17 cellular contexts compared by ENCODE assay signal in genomic region chr5:179273074-179273435, GRCh38.
DNase-seq lines count a peak whose midpoint lies in the region; ATAC-seq and TF ChIP-seq lines count a peak whose summit lies in the region.
"Had no signal": no experiment of that assay in that cellular context is flagged by ENCODE, and none has a peak within 500 bp of the region (broad histone marks: within the 10 kb centered on the region; RNA-seq: fewer than 3 reads in every experiment).

No MANE protein-coding gene starts in this region.

- H3K27me3 Mint-ChIP-seq in MCF 10A (ENCODE audit: insufficient read depth, unreplicated experiment), result no peaks in the 10 kb centered on the region
- H3K27me3 Mint-ChIP-seq: activated CD4-positive, alpha-beta T cell treated with anti-CD3 and anti-CD28 coated beads, Interleukin-2, amount 10 ng/mL, durations not matched to agents 7 days and 5 days had no signal

- no peak overlapping the region for H4K8ac ChIP-seq in trophoblast cell (ENCODE audit: low read depth, low read length)

- H3K4me1 Mint-ChIP-seq in MCF 10A (ENCODE audit: insufficient read depth, unreplicated experiment), result peaks cover 12% of the 10 kb centered on the region
- H3K4me1 Mint-ChIP-seq: activated CD4-positive, alpha-beta T cell treated with anti-CD3 and anti-CD28 coated beads, Interleukin-2, amount 10 ng/mL, durations not matched to agents 7 days and 5 days; naive thymus-derived CD8-positive, alpha-beta T cell; stimulated activated effector memory CD8-positive, alpha-beta T cell treated with anti-CD3 and anti-CD28 coated beads, Interleukin-12 subunit alpha, Interleukin-12 subunit beta, amount 100 ng/mL, for 72 hours had no signal

- H2AFZ ChIP-seq in hepatocyte (no peak overlapping the region), trophoblast cell (ENCODE audit: insufficient read depth, low read length, poor library complexity) (no peak overlapping the region)

- H3K79me1 ChIP-seq in trophoblast cell (ENCODE audit: low read length), result peaks cover 50% of the 10 kb centered on the region

- no peaks in the 10 kb centered on the region for H3K9me3 Mint-ChIP-seq in MCF 10A (ENCODE audit: unreplicated experiment)
- H3K9me3 Mint-ChIP-seq: activated CD4-positive, alpha-beta T cell treated with anti-CD3 and anti-CD28 coated beads, Interleukin-2, amount 10 ng/mL, durations not matched to agents 7 days and 5 days; naive thymus-derived CD8-positive, alpha-beta T cell; stimulated activated effector memory CD8-positive, alpha-beta T cell treated with anti-CD3 and anti-CD28 coated beads, Interleukin-12 subunit alpha, Interleukin-12 subunit beta, amount 100 ng/mL, for 72 hours had no signal

- H2BK5ac ChIP-seq in trophoblast cell (ENCODE audit: low read depth, low read length, poor library complexity), result no peak overlapping the region

- no peak overlapping the region for H4K12ac ChIP-seq in trophoblast cell (ENCODE audit: low read depth, low read length)

- no peak for TF ChIP-seq POLR2A in breast epithelium (IDR thresholded peaks at IDR 0.05)

- no peak overlapping the region for H3K4ac ChIP-seq in trophoblast cell (ENCODE audit: low read depth, low read length)

- CTCF ChIA-PET in MCF 10A (lab: Yijun Ruan, JAX), result no interaction called here

- no peak overlapping the region for H3K4me3 Mint-ChIP-seq in MCF 10A (ENCODE audit: unreplicated experiment)
- H3K4me3 Mint-ChIP-seq: activated CD4-positive, alpha-beta T cell treated with anti-CD3 and anti-CD28 coated beads, Interleukin-2, amount 10 ng/mL, durations not matched to agents 7 days and 5 days; naive thymus-derived CD8-positive, alpha-beta T cell; stimulated activated effector memory CD8-positive, alpha-beta T cell treated with anti-CD3 and anti-CD28 coated beads, Interleukin-12 subunit alpha, Interleukin-12 subunit beta, amount 100 ng/mL, for 72 hours had no signal

- H3K36me3 ChIP-seq in breast epithelium, result no peaks in the 10 kb centered on the region
- H3K36me3 ChIP-seq in hepatocyte (replicated peaks; ENCODE audit: insufficient read depth, low read depth), result no peaks in the 10 kb centered on the region
- H3K36me3 ChIP-seq in trophoblast cell (ENCODE audit: control insufficient read depth in 1 of 2, insufficient read depth in 2 of 2, low read length in 2 of 2), result peaks cover 5 to 9% of the 10 kb centered on the region in 2 experiments
- H3K36me3 ChIP-seq in upper lobe of right lung, result no peaks in the 10 kb centered on the region
- H3K36me3 ChIP-seq: BLaER1, thyroid gland had no signal

- peak overlapping the region; percentile 44 for H4K91ac ChIP-seq in trophoblast cell (ENCODE audit: low read depth, low read length)

- no peak overlapping the region for H3K9ac ChIP-seq in trophoblast cell (ENCODE audit: low read length)
- H3K9ac ChIP-seq: BLaER1 had no signal

- no peaks in the 10 kb centered on the region for H3K36me3 Mint-ChIP-seq in MCF 10A (ENCODE audit: insufficient read depth, unreplicated experiment)
- H3K36me3 Mint-ChIP-seq: naive thymus-derived CD8-positive, alpha-beta T cell; stimulated activated effector memory CD8-positive, alpha-beta T cell treated with anti-CD3 and anti-CD28 coated beads, Interleukin-12 subunit alpha, Interleukin-12 subunit beta, amount 100 ng/mL, for 72 hours had no signal

- BruUV-seq in MCF 10A (replicated peaks; lab: Mats Ljungman, UMichigan), result no TSS peak

- no peak overlapping the region for H2AK5ac ChIP-seq in trophoblast cell (ENCODE audit: low read length)

- H3K27me3 ChIP-seq in breast epithelium (no peaks in the 10 kb centered on the region), hepatocyte (no peaks in the 10 kb centered on the region), trophoblast cell (ENCODE audit: insufficient read depth, low read length) (no peaks in the 10 kb centered on the region), upper lobe of right lung (no peaks in the 10 kb centered on the region)
- H3K27me3 ChIP-seq: BLaER1, thyroid gland had no signal

- no peaks in the 10 kb centered on the region for H3K9me2 ChIP-seq in hepatocyte (replicated peaks; ENCODE audit: insufficient read depth)

- H3K14ac ChIP-seq in trophoblast cell (ENCODE audit: low read length), result no peak overlapping the region

- no peaks in the 10 kb centered on the region for H4K20me1 ChIP-seq in hepatocyte (ENCODE audit: insufficient read depth, poor library complexity, severe bottlenecking)
- H4K20me1 ChIP-seq: BLaER1 had no signal

- H3K27ac ChIP-seq in breast epithelium (peak overlapping the region; percentile 89 to 97), hepatocyte (peak overlapping the region; percentile 62), trophoblast cell (ENCODE audit: low read depth, low read length) (no peak overlapping the region), upper lobe of right lung (peak overlapping the region; percentile 34)
- H3K27ac ChIP-seq: BLaER1 had no signal

- H3K4me3 ChIP-seq in breast epithelium (no peak overlapping the region), hepatocyte (no peak overlapping the region), trophoblast cell (ENCODE audit: low read depth, low read length) (no peak overlapping the region), upper lobe of right lung (no peak overlapping the region)
- H3K4me3 ChIP-seq: BLaER1, thyroid gland had no signal

- no peak overlapping the region for H2BK12ac ChIP-seq in trophoblast cell (ENCODE audit: low read length)

- H2BK120ac ChIP-seq in trophoblast cell (ENCODE audit: insufficient read depth, low read length, poor library complexity), result no peak overlapping the region

- intact Hi-C loops in breast epithelium (cut with DNase I; ENCODE audit: low total_unique reads) (no loop called here), MCF 10A (cut with micrococcal nuclease) (loop anchor here (10.0 kb wide), 1 partner anchor 132 kb away; no protein-coding TSS in a partner anchor), upper lobe of right lung (cut with DNase I) (no loop called here)

- 81% methylated on average over 7 of the region's 7 CpGs for WGBS in hepatocyte (ENCODE audit: low lambda C conversion rate, missing lambda C conversion rate)
- no CpG with 5 or more reads among the region's 7 CpGs for WGBS in trophoblast cell (ENCODE audit: extremely low coverage, insufficient coverage, insufficient read length)

- no peak for ATAC-seq in upper lobe of right lung
- ATAC-seq: naive thymus-derived CD8-positive, alpha-beta T cell; stimulated activated effector memory CD8-positive, alpha-beta T cell treated with anti-CD3 and anti-CD28 coated beads, Interleukin-12 subunit alpha, Interleukin-12 subunit beta, amount 100 ng/mL, for 72 hours had no signal

- no peaks in the 10 kb centered on the region for H3K9me3 ChIP-seq in breast epithelium
- no peaks in the 10 kb centered on the region for H3K9me3 ChIP-seq in hepatocyte (ENCODE audit: low read depth)
- H3K9me3 ChIP-seq in trophoblast cell (ENCODE audit: insufficient read depth, low read depth, low read length), result peaks cover 2% of the 10 kb centered on the region
- no peaks in the 10 kb centered on the region for H3K9me3 ChIP-seq in upper lobe of right lung
- H3K9me3 ChIP-seq: BLaER1, thyroid gland had no signal

- peaks cover 0 to 31% of the 10 kb centered on the region in 2 donors for H3K4me1 ChIP-seq in breast epithelium
- peaks cover 33% of the 10 kb centered on the region for H3K4me1 ChIP-seq in hepatocyte (ENCODE audit: insufficient read depth)
- peaks cover 55 to 67% of the 10 kb centered on the region in 2 experiments for H3K4me1 ChIP-seq in trophoblast cell (ENCODE audit: control insufficient read depth in 1 of 2, insufficient read depth in 2 of 2, low read length in 2 of 2)
- peaks cover 43% of the 10 kb centered on the region for H3K4me1 ChIP-seq in upper lobe of right lung

- POLR2A ChIA-PET in MCF 10A (lab: Yijun Ruan, JAX), result no interaction called here

- H3K27ac Mint-ChIP-seq in MCF 10A (ENCODE audit: low read depth, unreplicated experiment), result no peak overlapping the region
- H3K27ac Mint-ChIP-seq: naive thymus-derived CD8-positive, alpha-beta T cell; stimulated activated effector memory CD8-positive, alpha-beta T cell treated with anti-CD3 and anti-CD28 coated beads, Interleukin-12 subunit alpha, Interleukin-12 subunit beta, amount 100 ng/mL, for 72 hours had no signal

- H3K18ac ChIP-seq in trophoblast cell (ENCODE audit: low read length), result peak overlapping the region; percentile 58

- H3K4me2 ChIP-seq in hepatocyte (no peak overlapping the region), trophoblast cell (ENCODE audit: low read length) (no peak overlapping the region)
- H3K4me2 ChIP-seq: BLaER1 had no signal

- no peak overlapping the region for H3K23ac ChIP-seq in trophoblast cell (ENCODE audit: low read length)

- no peak for TF ChIP-seq CTCF in breast epithelium (IDR thresholded peaks at IDR 0.05)
- no peak for TF ChIP-seq CTCF in MCF 10A (IDR thresholded peaks at IDR 0.05; ENCODE audit: unreplicated experiment)
- no peak for TF ChIP-seq CTCF in hepatocyte (IDR thresholded peaks at IDR 0.05; ENCODE audit: poor library complexity)
- no peak for TF ChIP-seq CTCF in upper lobe of right lung (IDR thresholded peaks at IDR 0.05)

- H3K79me2 ChIP-seq in hepatocyte, result peaks cover 2% of the 10 kb centered on the region
- peaks cover 6% of the 10 kb centered on the region for H3K79me2 ChIP-seq in trophoblast cell (ENCODE audit: control insufficient read depth, insufficient read depth, low read length, poor library complexity)

- DNase-seq in breast epithelium (ENCODE audit: low spot score in 2 of 2) (no peak), MCF 10A (ENCODE audit: unreplicated experiment) (no peak), hepatocyte (ENCODE audit: low spot score) (no peak), trophoblast cell (no peak), upper lobe of right lung (no peak), NCI-H345 (lab: John Stamatoyannopoulos, UW) (no peak), NCI-H2171 (lab: John Stamatoyannopoulos, UW) (no peak)
- DNase-seq in stimulated activated CD4-positive, alpha-beta T cell treated with anti-CD3 and anti-CD28 coated beads, Interleukin-12 subunit alpha, Interleukin-12 subunit beta, amount 100 ng/mL, for 4 hours, result no peak
- DNase-seq: 8988T; activated CD4-positive, alpha-beta T cell treated with anti-CD3 and anti-CD28 coated beads, Interleukin-2, amount 10 ng/mL, durations not matched to agents 7 days and 5 days; activated gamma-delta T cell treated with Interleukin-2 at 50 U/mL for 16 hours; caudate nucleus; NCI-H524 treated with DMSO at 0.1 percent for 48 hours; thyroid gland had no signal
